In genomic region chr6:168194732-168195565, GRCh38 we compare ENCODE assay signal across 1 cellular context.
A peak's percentile ranks its signal among the peaks of the same experiment; 100 is the strongest.
TF ChIP-seq lines count a peak whose summit lies in the region.

No MANE protein-coding gene starts in this region.

TF ChIP-seq in HepG2, 621 proteins besides CTCF, POLR2A, EP300 and RAD21 (continued from another document):
- TF ChIP-seq CERS6 (CRISPR knock-in tag; IDR thresholded peaks at IDR 0.05): 0 out of 2 replicates have a peak, but pooled peaks have one; percentile 21
- 0 out of 2 replicates have a peak, but pooled peaks have one; percentile 4 for TF ChIP-seq ZFP91 (CRISPR knock-in tag; IDR thresholded peaks at IDR 0.05; ENCODE audit: borderline replicate concordance)
- TF ChIP-seq ZFP62 (CRISPR knock-in tag; IDR thresholded peaks at IDR 0.05): 0 out of 2 replicates have a peak, but pooled peaks have one; percentile 60
- 0 out of 2 replicates have a peak, but pooled peaks have one; percentile 9 for TF ChIP-seq ZFX (CRISPR knock-in tag; IDR thresholded peaks at IDR 0.05; ENCODE audit: low read depth)
- 0 out of 2 replicates have a peak, but pooled peaks have one; percentile 30 for TF ChIP-seq MTA1 (CRISPR knock-in tag; IDR thresholded peaks at IDR 0.05; ENCODE audit: borderline replicate concordance)
- no peak for TF ChIP-seq HINFP (CRISPR knock-in tag; IDR thresholded peaks at IDR 0.05; ENCODE audit: low read depth)
- no peak for TF ChIP-seq POLR2G (IDR thresholded peaks at IDR 0.05; ENCODE audit: low read depth, low read length)
- 0 out of 2 replicates have a peak, but pooled peaks have one; percentile 5 for TF ChIP-seq TBX2 (CRISPR knock-in tag; IDR thresholded peaks at IDR 0.05; ENCODE audit: borderline replicate concordance)
- TF ChIP-seq HOXA3 (CRISPR knock-in tag; IDR thresholded peaks at IDR 0.05): 0 out of 2 replicates have a peak, but pooled peaks have one; percentile 8
- TF ChIP-seq PHF20 (CRISPR knock-in tag; IDR thresholded peaks at IDR 0.05): 0 out of 2 replicates have a peak, but pooled peaks have one; percentile 32
- 0 out of 2 replicates have a peak, but pooled peaks have one; percentile 29 for TF ChIP-seq ZNF333 (CRISPR knock-in tag; IDR thresholded peaks at IDR 0.05; ENCODE audit: borderline replicate concordance)
